Comparison of ENCODE assay signal across 8 cellular contexts in the genomic region with DNA sequence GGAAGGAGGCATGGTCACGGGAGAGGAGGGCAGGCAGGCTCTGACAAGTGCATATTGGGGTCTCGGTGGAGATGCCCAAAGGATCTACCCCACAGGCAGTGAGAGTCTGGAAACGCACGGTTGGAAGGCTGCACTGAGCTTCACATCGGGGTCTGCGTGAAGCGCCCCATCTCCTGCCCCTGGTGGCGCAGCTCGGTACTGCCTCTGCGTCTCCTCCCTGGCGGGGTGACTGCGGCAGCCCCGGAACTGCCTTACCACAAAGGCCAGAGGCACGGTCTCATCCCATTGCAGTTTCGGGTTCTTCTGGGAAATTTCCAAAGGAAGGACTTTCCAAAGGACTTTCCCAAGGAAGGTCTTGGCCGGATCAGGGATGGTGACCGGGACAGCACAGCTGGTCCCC.
DNase-seq lines count a peak whose midpoint lies in the region; ATAC-seq lines count a peak whose summit lies in the region.

No MANE protein-coding gene starts in this region.

- CTCF ChIA-PET in activated CD4-positive, alpha-beta T cell treated with anti-CD3 and anti-CD28 coated beads, Interleukin-2, amount 10 ng/mL, durations not matched to agents 7 days and 5 days (lab: Charles Lee), result interaction anchor here (2.7 kb wide), 1 partner anchor 11 kb away, joined by 9 read pairs; no protein-coding TSS in a partner anchor

- DNase-seq in activated CD4-positive, alpha-beta T cell treated with anti-CD3 and anti-CD28 coated beads, Interleukin-2, amount 10 ng/mL, durations not matched to agents 7 days and 5 days, result peak; percentile 39
- DNase-seq in left ventricle myocardium superior (peak; percentile 32), cortex of kidney (lab: John Stamatoyannopoulos, UW) (no peak), NCI-H1417 (lab: John Stamatoyannopoulos, UW) (no peak)
- DNase-seq in stimulated activated CD8-positive, alpha-beta memory T cell treated with anti-CD3 and anti-CD28 coated beads, Interleukin-15, amount 100 ng/mL, for 24 hours (ENCODE audit: low read depth), result peak; percentile 33

- no peak overlapping the region for H3K4me3 Mint-ChIP-seq in activated CD4-positive, alpha-beta T cell treated with anti-CD3 and anti-CD28 coated beads, Interleukin-2, amount 10 ng/mL, durations not matched to agents 7 days and 5 days
- H3K4me3 Mint-ChIP-seq in stimulated activated memory B cell treated with anti-CD40 and anti-IgM and Interleukin-4, amounts not matched to agents 10 μg/mL and 1 μg/mL and 100 μg/mL, for 72 hours, result no peak overlapping the region

- H3K27me3 Mint-ChIP-seq in activated CD4-positive, alpha-beta T cell treated with anti-CD3 and anti-CD28 coated beads, Interleukin-2, amount 10 ng/mL, durations not matched to agents 7 days and 5 days, result peaks cover 18% of the 10 kb centered on the region
- H3K27me3 Mint-ChIP-seq in stimulated activated memory B cell treated with anti-CD40 and anti-IgM and Interleukin-4, amounts not matched to agents 10 μg/mL and 1 μg/mL and 100 μg/mL, for 72 hours, result peaks cover 61% of the 10 kb centered on the region

- H3K36me3 Mint-ChIP-seq in activated CD4-positive, alpha-beta T cell treated with anti-CD3 and anti-CD28 coated beads, Interleukin-2, amount 10 ng/mL, durations not matched to agents 7 days and 5 days (ENCODE audit: low read depth), result no peaks in the 10 kb centered on the region
- no peaks in the 10 kb centered on the region for H3K36me3 Mint-ChIP-seq in stimulated activated memory B cell treated with anti-CD40 and anti-IgM and Interleukin-4, amounts not matched to agents 10 μg/mL and 1 μg/mL and 100 μg/mL, for 72 hours

- peak; percentile 53 for ATAC-seq in HG02981 (IDR thresholded peaks at IDR 0.05; ENCODE audit: unreplicated experiment)
- peak; percentile 23 for ATAC-seq in left ventricle myocardium superior
- no peak for ATAC-seq in HG02973 (IDR thresholded peaks at IDR 0.05; ENCODE audit: unreplicated experiment)
- no peak for ATAC-seq in stimulated activated memory B cell treated with anti-CD40 and anti-IgM and Interleukin-4, amounts not matched to agents 10 μg/mL and 1 μg/mL and 100 μg/mL, for 72 hours

- intact Hi-C loops in left ventricle myocardium superior (cut with micrococcal nuclease), result no loop called here

- POLR2A ChIA-PET in activated CD4-positive, alpha-beta T cell treated with anti-CD3 and anti-CD28 coated beads, Interleukin-2, amount 10 ng/mL, durations not matched to agents 7 days and 5 days (lab: Charles Lee), result no interaction called here

- H3K4me1 Mint-ChIP-seq in activated CD4-positive, alpha-beta T cell treated with anti-CD3 and anti-CD28 coated beads, Interleukin-2, amount 10 ng/mL, durations not matched to agents 7 days and 5 days, result no peaks in the 10 kb centered on the region
- no peaks in the 10 kb centered on the region for H3K4me1 Mint-ChIP-seq in stimulated activated memory B cell treated with anti-CD40 and anti-IgM and Interleukin-4, amounts not matched to agents 10 μg/mL and 1 μg/mL and 100 μg/mL, for 72 hours

- no peak overlapping the region for H3K27ac Mint-ChIP-seq in activated CD4-positive, alpha-beta T cell treated with anti-CD3 and anti-CD28 coated beads, Interleukin-2, amount 10 ng/mL, durations not matched to agents 7 days and 5 days
- no peak overlapping the region for H3K27ac Mint-ChIP-seq in stimulated activated memory B cell treated with anti-CD40 and anti-IgM and Interleukin-4, amounts not matched to agents 10 μg/mL and 1 μg/mL and 100 μg/mL, for 72 hours

- no peaks in the 10 kb centered on the region for H3K9me3 Mint-ChIP-seq in activated CD4-positive, alpha-beta T cell treated with anti-CD3 and anti-CD28 coated beads, Interleukin-2, amount 10 ng/mL, durations not matched to agents 7 days and 5 days
- H3K9me3 Mint-ChIP-seq in stimulated activated memory B cell treated with anti-CD40 and anti-IgM and Interleukin-4, amounts not matched to agents 10 μg/mL and 1 μg/mL and 100 μg/mL, for 72 hours, result no peaks in the 10 kb centered on the region

Comparison
In these comparisons a context has a peak if more than half of its experiments do, and no peak if none do; other contexts are left out.
1. ATAC-seq: peak in HG02981 (single experiment) and left ventricle myocardium superior (single experiment); none in HG02973 (single experiment) and stimulated activated memory B cell treated with anti-CD40 and anti-IgM and Interleukin-4, amounts not matched to agents 10 μg/mL and 1 μg/mL and 100 μg/mL, for 72 hours (single experiment).
2. DNase-seq: peak in activated CD4-positive, alpha-beta T cell treated with anti-CD3 and anti-CD28 coated beads, Interleukin-2, amount 10 ng/mL, durations not matched to agents 7 days and 5 days (single experiment), left ventricle myocardium superior (single experiment) and stimulated activated CD8-positive, alpha-beta memory T cell treated with anti-CD3 and anti-CD28 coated beads, Interleukin-15, amount 100 ng/mL, for 24 hours (single experiment); none in cortex of kidney (single experiment) and NCI-H1417 (0 of 3).